ENCODE assay signal across 16 cellular contexts in genomic region chr6:85006362-85006761, GRCh38.
DNase-seq lines count a peak whose midpoint lies in the region; ATAC-seq and TF ChIP-seq lines count a peak whose summit lies in the region.
"Had no signal": no experiment of that assay in that cellular context is flagged by ENCODE, and none has a peak within 500 bp of the region (broad histone marks: within the 10 kb centered on the region; RNA-seq: fewer than 3 reads in every experiment).

No MANE protein-coding gene starts in this region.

- H3K27ac ChIP-seq in iPS-20b (ENCODE audit: low read length): no peak overlapping the region
- no peak overlapping the region for H3K27ac ChIP-seq in sigmoid colon
- H3K27ac ChIP-seq: Peyer's patch had no signal

- peaks cover 27% of the 10 kb centered on the region for H3K4me1 ChIP-seq in iPS-20b (ENCODE audit: insufficient read depth, low read length)
- no peaks in the 10 kb centered on the region for H3K4me1 ChIP-seq in sigmoid colon
- H3K4me1 ChIP-seq: Peyer's patch had no signal

- peak overlapping the region; percentile 75 for H3K27ac Mint-ChIP-seq in endothelial cell (ENCODE audit: unreplicated experiment)
- H3K27ac Mint-ChIP-seq: CD8-positive, alpha-beta memory T cell had no signal

- TF ChIP-seq CTCF in endothelial cell (IDR thresholded peaks at IDR 0.05; ENCODE audit: unreplicated experiment): no peak
- TF ChIP-seq CTCF in sigmoid colon (IDR thresholded peaks at IDR 0.05): no peak

- ATAC-seq in GM21381 (IDR thresholded peaks at IDR 0.05; ENCODE audit: unreplicated experiment) (no peak), GM21515 (IDR thresholded peaks at IDR 0.05; ENCODE audit: unreplicated experiment) (no peak)
- ATAC-seq: SK-N-SH treated with all-trans-retinoic acid at 6 μM for 48 hours had no signal

- TF ChIP-seq EP300 in sigmoid colon (IDR thresholded peaks at IDR 0.05): no peak

- H3K27me3 Mint-ChIP-seq in endothelial cell (ENCODE audit: unreplicated experiment): no peaks in the 10 kb centered on the region
- H3K27me3 Mint-ChIP-seq: CD8-positive, alpha-beta memory T cell had no signal

- H3K4me3 ChIP-seq in iPS-20b (ENCODE audit: low read length) (peak overlapping the region; percentile 20), sigmoid colon (no peak overlapping the region)
- H3K4me3 ChIP-seq: Peyer's patch had no signal

- H3K4me1 Mint-ChIP-seq in endothelial cell (ENCODE audit: unreplicated experiment): peaks cover 25% of the 10 kb centered on the region
- H3K4me1 Mint-ChIP-seq: CD8-positive, alpha-beta memory T cell had no signal

- no peaks in the 10 kb centered on the region for H3K36me3 ChIP-seq in iPS-20b (ENCODE audit: insufficient read depth, low read depth, low read length)
- no peaks in the 10 kb centered on the region for H3K36me3 ChIP-seq in sigmoid colon
- H3K36me3 ChIP-seq: Peyer's patch had no signal

- H3K9me3 ChIP-seq in iPS-20b (ENCODE audit: insufficient read depth, low read depth, low read length) (no peaks in the 10 kb centered on the region), sigmoid colon (no peaks in the 10 kb centered on the region)
- H3K9me3 ChIP-seq: Peyer's patch had no signal

- H3K27me3 ChIP-seq in iPS-20b (ENCODE audit: insufficient read depth, low read length): no peaks in the 10 kb centered on the region
- H3K27me3 ChIP-seq in sigmoid colon: no peaks in the 10 kb centered on the region
- H3K27me3 ChIP-seq: Peyer's patch had no signal

- no peaks in the 10 kb centered on the region for H3K9me3 Mint-ChIP-seq in endothelial cell (ENCODE audit: unreplicated experiment)

- DNase-seq in NCI-H69 (lab: John Stamatoyannopoulos, UW) (peak; percentile 23), endothelial cell (ENCODE audit: low spot score) (no peak), smooth muscle cell of the brain vasculature (ENCODE audit: low read depth, low spot score) (peak; percentile 67), sigmoid colon (no peak), NCI-H2029 treated with DMSO at 0.1 percent for 48 hours (lab: John Stamatoyannopoulos, UW) (no peak)
- DNase-seq: CD8-positive, alpha-beta memory T cell; KBM-7; NCI-H1092 treated with DMSO at 0.1 percent for 48 hours; NCI-H1694 treated with DMSO at 0.1 percent for 48 hours; NCI-H446 treated with DMSO at 0.1 percent for 48 hours; Peyer's patch; Right ventricle myocardium superior had no signal

- no peak for TF ChIP-seq POLR2A in sigmoid colon (IDR thresholded peaks at IDR 0.05)

- H3K36me3 Mint-ChIP-seq in endothelial cell (ENCODE audit: low read depth, unreplicated experiment): no peaks in the 10 kb centered on the region
- H3K36me3 Mint-ChIP-seq: CD8-positive, alpha-beta memory T cell had no signal

- intact Hi-C loops in sigmoid colon (cut with DNase I): no loop called here

- no peak overlapping the region for H3K4me3 Mint-ChIP-seq in endothelial cell (ENCODE audit: unreplicated experiment)
- H3K4me3 Mint-ChIP-seq: CD8-positive, alpha-beta memory T cell had no signal

- peak overlapping the region; percentile 31; the same call in 1 of the 2 replicates for H3K9ac ChIP-seq in iPS-20b (ENCODE audit: low read depth, low read length)

Comparison
In these comparisons a context has a peak if more than half of its experiments do, and no peak if none do; other contexts are left out.
1. DNase-seq: peak in NCI-H69 (single experiment) and smooth muscle cell of the brain vasculature (single experiment); none in endothelial cell (single experiment), sigmoid colon (single experiment) and NCI-H2029 treated with DMSO at 0.1 percent for 48 hours (single experiment).